Comparison of ENCODE assay signal across 8 cellular contexts in the genomic region with DNA sequence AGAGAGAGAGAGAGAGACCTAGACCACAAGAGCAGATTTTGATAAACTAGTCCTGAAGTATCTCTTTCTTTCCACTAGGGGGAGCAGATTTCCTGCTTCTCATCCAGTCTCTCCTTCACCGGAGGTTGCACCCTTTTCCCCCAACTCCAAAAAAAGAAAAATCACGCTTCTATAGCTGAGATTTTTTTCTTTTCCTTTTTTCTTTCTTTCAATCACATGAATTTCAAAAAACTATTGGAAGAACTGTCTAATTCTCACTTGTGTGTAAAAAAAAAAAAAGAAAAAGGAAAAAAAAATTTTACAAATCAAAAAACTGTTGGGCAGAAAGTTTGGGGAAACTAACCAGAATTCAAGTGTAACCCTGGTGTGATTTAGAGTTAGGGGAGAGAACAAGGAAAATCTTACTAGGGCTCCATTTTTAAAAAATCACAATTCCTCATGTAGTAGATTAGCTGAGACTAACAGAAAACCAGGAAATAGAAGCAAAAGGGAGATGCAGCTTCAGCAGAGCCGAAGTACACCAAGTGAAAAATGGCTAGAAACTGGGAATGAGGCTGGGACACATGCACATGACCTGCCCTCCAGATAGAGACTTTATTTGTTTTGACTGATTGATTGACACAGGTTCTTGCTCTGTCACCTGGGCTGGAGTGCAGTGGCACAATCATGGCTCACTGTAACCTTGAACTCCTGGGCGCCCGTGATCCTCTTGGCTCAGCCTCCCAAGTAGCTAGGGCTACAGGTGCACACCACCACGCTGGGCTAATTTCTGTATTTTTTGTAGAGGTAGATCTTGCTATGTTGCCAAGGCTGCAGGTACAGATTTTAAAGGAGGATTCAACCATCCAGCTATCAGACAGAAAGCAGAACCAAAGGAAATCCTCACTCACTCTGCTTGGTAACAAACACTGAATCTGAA. TPM values are rescaled to one million over a fixed set of nuclear protein-coding genes. Genes with fewer than 3 reads are reported as not detected.
DNase-seq lines count a peak whose midpoint lies in the region; ATAC-seq and TF ChIP-seq lines count a peak whose summit lies in the region.

No MANE protein-coding gene starts in this region.

- no peaks in the 10 kb centered on the region for H3F3A ChIP-seq in neural cell (ENCODE audit: insufficient read depth, low read length, poor library complexity, severe bottlenecking)

- H3K27ac ChIP-seq in 22Rv1 (no peak overlapping the region), fibroblast of lung (ENCODE audit: insufficient read depth, low read length) (no peak overlapping the region), neural cell (ENCODE audit: low read length) (no peak overlapping the region)

- H3K27me3 ChIP-seq in fibroblast of lung (ENCODE audit: control insufficient read depth, insufficient read depth, low read length) (no peaks in the 10 kb centered on the region), neural cell (ENCODE audit: insufficient read depth, low read depth, low read length) (no peaks in the 10 kb centered on the region)

- ATAC-seq in HG02840 (IDR thresholded peaks at IDR 0.05; ENCODE audit: low FRiP score, unreplicated experiment) = no peak

- H3K4me3 ChIP-seq in GM12865 (ENCODE audit: low read depth, low read length) (no peak overlapping the region), fibroblast of lung (replicated peaks in 1 of 4; ENCODE audit: control extremely low read depth in 1 of 4, insufficient read depth in 1 of 4, low read depth in 3 of 4, low read length in 4 of 4) (no peak overlapping the region), neural cell (ENCODE audit: low read length) (no peak overlapping the region)

- no peaks in the 10 kb centered on the region for H4K20me1 ChIP-seq in fibroblast of lung (ENCODE audit: control insufficient read depth, extremely low read depth, insufficient read depth, low read length)
- H4K20me1 ChIP-seq in neural cell (ENCODE audit: insufficient read depth) = no peaks in the 10 kb centered on the region

- TF ChIP-seq RAD21 in neural cell (conservative IDR thresholded peaks at IDR 0.05) = peak; percentile 61

- no peak overlapping the region for H3K4me2 ChIP-seq in fibroblast of lung (ENCODE audit: extremely low read depth, insufficient read depth, low read length)
- H3K4me2 ChIP-seq in neural cell (ENCODE audit: low read length) = no peak overlapping the region

- H3K4me1 ChIP-seq in fibroblast of lung (ENCODE audit: control insufficient read depth, extremely low read depth, insufficient read depth, low read length) = no peaks in the 10 kb centered on the region

- H3K79me2 ChIP-seq in fibroblast of lung (ENCODE audit: control insufficient read depth, insufficient read depth, low read length) (no peaks in the 10 kb centered on the region), neural cell (replicated peaks; ENCODE audit: insufficient read depth, low read length) (no peaks in the 10 kb centered on the region)

- DNase-seq in GM12865 (ENCODE audit: low read depth) (peak; percentile 51), NCI-H1092 treated with DMSO at 0.1 percent for 48 hours (lab: John Stamatoyannopoulos, UW) (peak; percentile 85), SKM-1 (lab: John Stamatoyannopoulos, UW; ENCODE audit: unreplicated experiment) (peak; percentile 53), fibroblast of lung (ENCODE audit: low read depth in 2 of 2) (peak; percentile 66 to 76), UCSD-AML1 (lab: John Stamatoyannopoulos, UW; ENCODE audit: unreplicated experiment) (no peak)

- no peak for TF ChIP-seq EP300 in neural cell (conservative IDR thresholded peaks at IDR 0.05; ENCODE audit: poor library complexity, severe bottlenecking)

- no peak overlapping the region for H3K9ac ChIP-seq in fibroblast of lung (ENCODE audit: insufficient read depth, low read length)
- no peak overlapping the region for H3K9ac ChIP-seq in neural cell (ENCODE audit: low read length)

- H3K9me2 ChIP-seq in neural cell (ENCODE audit: insufficient read depth, low read length) = no peaks in the 10 kb centered on the region

- H3K36me3 ChIP-seq in fibroblast of lung (ENCODE audit: control insufficient read depth, insufficient read depth, low read length) (no peaks in the 10 kb centered on the region), neural cell (ENCODE audit: insufficient read depth, low read length) (no peaks in the 10 kb centered on the region)

- TF ChIP-seq CTCF in 22Rv1 (IDR thresholded peaks at IDR 0.05) (peak; percentile 72), GM12865 (IDR thresholded peaks at IDR 0.05; ENCODE audit: insufficient read depth, low read depth, low read length, missing control alignments) (peak; percentile 70), fibroblast of lung (conservative IDR thresholded peaks at IDR 0.05 in 1 of 2, IDR thresholded peaks at IDR 0.05 in 1 of 2; ENCODE audit: low read depth in 1 of 2, low read length in 2 of 2) (peak; percentile 58 to 67), neural cell (IDR thresholded peaks at IDR 0.05; ENCODE audit: poor library complexity, severe bottlenecking) (peak; percentile 64)

- H2AFZ ChIP-seq in fibroblast of lung (ENCODE audit: low read length) (no peak overlapping the region), neural cell (ENCODE audit: low read depth, low read length) (no peak overlapping the region)

- no peaks in the 10 kb centered on the region for H3K9me3 ChIP-seq in fibroblast of lung (ENCODE audit: control insufficient read depth, insufficient read depth, low read depth, low read length)
- no peaks in the 10 kb centered on the region for H3K9me3 ChIP-seq in neural cell (ENCODE audit: low read length)

TF ChIP-seq in neural cell, 6 proteins besides CTCF, POLR2A, EP300 and RAD21:
- TF ChIP-seq SMC3 (conservative IDR thresholded peaks at IDR 0.05; ENCODE audit: poor library complexity) = peak; percentile 68
- TF ChIP-seq TAF1 (IDR thresholded peaks at IDR 0.05; ENCODE audit: low read depth) = no peak
TF ChIP-seq in neural cell: peak in this region for 1.

RNA-seq across cellular contexts. Expression of a gene that starts 27.1 kb away (rescaled TPM):
- total RNA-seq in fibroblast of lung = 186 and 203 TPM in 2 replicates
- polyA plus RNA-seq in fibroblast of lung (148 and 176 TPM in 2 replicates), neural cell (34.7 and 40.3 TPM in 2 replicates)
- 123 and 128 TPM in 2 replicates for polyA plus RNA-seq in fibroblast of lung (2012)
- polyA minus RNA-seq in fibroblast of lung (ENCODE audit: low replicate concordance) (317 and 441 TPM in 2 replicates), neural cell (44.0 and 50.2 TPM in 2 replicates)

RNA-seq across cellular contexts. Expression of a gene that starts 27.2 kb away (rescaled TPM):
- 46.7 and 55.3 TPM in 2 replicates for total RNA-seq in fibroblast of lung
- polyA plus RNA-seq in fibroblast of lung (61.7 and 75.3 TPM in 2 replicates), neural cell (121 and 139 TPM in 2 replicates)
- 85.1 and 94.3 TPM in 2 replicates for polyA plus RNA-seq in fibroblast of lung (2012)
- polyA minus RNA-seq in fibroblast of lung (ENCODE audit: low replicate concordance) (50.7 and 51.4 TPM in 2 replicates), neural cell (67.9 and 70.3 TPM in 2 replicates)

RNA-seq across cellular contexts. Expression of a gene that starts 39.7 kb away (rescaled TPM):
- total RNA-seq in fibroblast of lung = 25.8 and 26.2 TPM in 2 replicates
- polyA plus RNA-seq in fibroblast of lung (24.1 and 27.5 TPM in 2 replicates), neural cell (37.0 and 37.7 TPM in 2 replicates)
- polyA plus RNA-seq in fibroblast of lung (2012) = 15.5 and 20.0 TPM in 2 replicates
- polyA minus RNA-seq in fibroblast of lung (ENCODE audit: low replicate concordance) (1.8 and 3.0 TPM in 2 replicates), neural cell (47.7 and 57.8 TPM in 2 replicates)

RNA-seq across cellular contexts. Expression of a gene that starts 40.0 kb away (rescaled TPM):
- 1.5 TPM in 2 replicates for total RNA-seq in fibroblast of lung
- polyA plus RNA-seq in fibroblast of lung (1.7 and 1.9 TPM in 2 replicates), neural cell (4.7 and 12.2 TPM in 2 replicates)
- 1.3 and 1.7 TPM in 2 replicates for polyA plus RNA-seq in fibroblast of lung (2012)
- polyA minus RNA-seq in fibroblast of lung (ENCODE audit: low replicate concordance) (not detected in 2 replicates), neural cell (2.8 and 5.4 TPM in 2 replicates)

RNA-seq across cellular contexts. Expression of a gene that starts 50.1 kb away (rescaled TPM):
- total RNA-seq in fibroblast of lung = 0.17 and 0.26 TPM in 2 replicates
- 0.23 and 0.77 TPM in 2 replicates for polyA plus RNA-seq in fibroblast of lung
- polyA plus RNA-seq in fibroblast of lung (2012) = 0.19 and 0.39 TPM in 2 replicates
- polyA minus RNA-seq in fibroblast of lung (ENCODE audit: low replicate concordance) = not detected in 2 replicates
- polyA plus RNA-seq in neural cell = not detected in 2 replicates
- polyA minus RNA-seq in neural cell = not detected in 2 replicates
